Comparison of ENCODE assay signal across 12 cellular contexts in the genomic region with DNA sequence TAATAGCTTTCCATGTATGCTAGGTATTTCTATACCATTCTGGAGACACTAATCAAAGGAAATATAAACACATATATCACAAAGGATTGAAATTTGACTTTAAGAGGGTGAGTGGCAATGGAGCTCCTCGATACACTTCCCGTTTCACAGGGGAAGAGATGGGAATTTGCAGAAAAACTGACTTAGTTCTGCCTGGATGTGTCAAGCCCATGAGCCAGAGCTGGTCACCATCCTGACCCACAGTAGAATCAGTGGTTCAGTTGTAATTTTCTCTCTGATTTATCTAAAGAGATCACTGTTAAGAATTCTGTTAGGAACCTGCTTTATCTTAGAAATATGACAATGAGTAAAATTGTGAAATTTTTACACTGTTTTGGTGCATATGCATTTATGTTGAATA. TPM values are rescaled to one million over a fixed set of nuclear protein-coding genes. Genes with fewer than 3 reads are reported as not detected.
DNase-seq lines count a peak whose midpoint lies in the region; ATAC-seq and TF ChIP-seq lines count a peak whose summit lies in the region.
"Had no signal": no experiment of that assay in that cellular context is flagged by ENCODE, and none has a peak within 500 bp of the region (broad histone marks: within the 10 kb centered on the region; RNA-seq: fewer than 3 reads in every experiment).

No MANE protein-coding gene starts in this region.

- H3K27ac ChIP-seq in OCI-LY7 (ENCODE audit: low read depth, low read length, poor library complexity, severe bottlenecking) = no peak overlapping the region
- no peak overlapping the region for H3K27ac ChIP-seq in foreskin keratinocyte

- H3K27me3 Mint-ChIP-seq in HFFc6 (ENCODE audit: insufficient read depth) = peaks cover 2% of the 10 kb centered on the region

- no peaks in the 10 kb centered on the region for H3K9me3 Mint-ChIP-seq in HFFc6

- no peak for TF ChIP-seq CTCF in HFFc6 (IDR thresholded peaks at IDR 0.05)
- TF ChIP-seq CTCF in omental fat pad (IDR thresholded peaks at IDR 0.05) = no peak
- no peak for TF ChIP-seq CTCF in OCI-LY7 (conservative IDR thresholded peaks at IDR 0.05; ENCODE audit: low read length)
- TF ChIP-seq CTCF in foreskin keratinocyte (conservative IDR thresholded peaks at IDR 0.05) = no peak

- CTCF ChIA-PET in OCI-LY7 (lab: Charles Lee; ENCODE audit: unreplicated experiment) = interaction anchor here (0.7 kb wide), 1 partner anchor 15 kb away, joined by 3 read pairs; no protein-coding TSS in a partner anchor

- POLR2A ChIA-PET in OCI-LY7 (lab: Charles Lee) = interaction anchor here (0.6 to 1.5 kb wide), 3 partner anchors 9 to 163 kb away, joined by 3 to 4 read pairs (median 4); partner anchors contain the start of gene RFTN2

- no TSS peak for BruUV-seq in OCI-LY7 (replicated peaks; lab: Mats Ljungman, UMichigan)

- peak overlapping the region; percentile 66; the same call in 1 of the 2 replicates for H3K4me3 Mint-ChIP-seq in HFFc6

- H2AFZ ChIP-seq in OCI-LY7 (ENCODE audit: low read length) = no peak overlapping the region

- ATAC-seq in GM18498 (IDR thresholded peaks at IDR 0.05; ENCODE audit: unreplicated experiment) = peak; percentile 24
- peak; percentile 52 for ATAC-seq in omental fat pad (ENCODE audit: low FRiP score)
- ATAC-seq in foreskin keratinocyte = no peak
- no peak for ATAC-seq in GM19397 (IDR thresholded peaks at IDR 0.05; ENCODE audit: unreplicated experiment)

- H3K9ac ChIP-seq in adipocyte (ENCODE audit: low read length) = peak overlapping the region; percentile 30

- intact Hi-C loops in OCI-LY7 (cut with micrococcal nuclease; ENCODE audit: unreplicated experiment) = no loop called here

- H3K4me1 ChIP-seq in adipocyte (ENCODE audit: control insufficient read depth, insufficient read depth, low read length) (peaks cover 6% of the 10 kb centered on the region), OCI-LY7 (ENCODE audit: insufficient read depth, low read length, poor library complexity, severe bottlenecking) (no peaks in the 10 kb centered on the region), foreskin keratinocyte (no peaks in the 10 kb centered on the region)
- H3K4me1 ChIP-seq: testis had no signal

- no peaks in the 10 kb centered on the region for H3K9me2 ChIP-seq in OCI-LY7 (ENCODE audit: insufficient read depth, low read length)

- H3K4me1 Mint-ChIP-seq in HFFc6 (ENCODE audit: low read depth) = no peaks in the 10 kb centered on the region

- H3K4me2 ChIP-seq in OCI-LY7 (ENCODE audit: low read length) = no peak overlapping the region

- no peaks in the 10 kb centered on the region for H3K36me3 Mint-ChIP-seq in HFFc6 (ENCODE audit: low read depth)

- H3K4me3 ChIP-seq in adipocyte (ENCODE audit: low read length) (peak overlapping the region; percentile 75), OCI-LY7 (ENCODE audit: low read depth, low read length, poor library complexity, severe bottlenecking) (no peak overlapping the region)
- H3K4me3 ChIP-seq: testis had no signal

- no peak for DNase-seq in HFFc6
- no peak for DNase-seq in adipocyte (ENCODE audit: low read depth)
- DNase-seq in omental fat pad (ENCODE audit: low spot score) = no peak
- no peak for DNase-seq in epidermal melanocyte (ENCODE audit: insufficient read length, low spot score)
- DNase-seq in OCI-LY7 (ENCODE audit: low spot score) = no peak
- DNase-seq in foreskin keratinocyte = no peak
- DNase-seq: NCI-H526 treated with DMSO at 0.1 percent for 48 hours, testis had no signal

- no peaks in the 10 kb centered on the region for H3K79me2 ChIP-seq in OCI-LY7 (ENCODE audit: insufficient read depth, low read depth, low read length)

- H3K9me3 ChIP-seq in adipocyte (ENCODE audit: control insufficient read depth, low read length) (no peaks in the 10 kb centered on the region), OCI-LY7 (ENCODE audit: low read length) (no peaks in the 10 kb centered on the region)
- H3K9me3 ChIP-seq: testis had no signal

- no peaks in the 10 kb centered on the region for H4K20me1 ChIP-seq in OCI-LY7 (ENCODE audit: insufficient read depth, low read length)

- H3K27me3 ChIP-seq in adipocyte (replicated peaks; ENCODE audit: control insufficient read depth, insufficient read depth, low read length) (no peaks in the 10 kb centered on the region), foreskin keratinocyte (peaks cover 7% of the 10 kb centered on the region)
- H3K27me3 ChIP-seq: testis had no signal

- H3K36me3 ChIP-seq in adipocyte (ENCODE audit: control insufficient read depth, insufficient read depth, low read length, severe bottlenecking) (no peaks in the 10 kb centered on the region), OCI-LY7 (ENCODE audit: insufficient read depth, low read length) (no peaks in the 10 kb centered on the region)

- H3K27ac Mint-ChIP-seq in HFFc6 = no peak overlapping the region

RNA-seq across cellular contexts. Expression of gene PLCL1, which starts 34.2 kb away (rescaled TPM):
- under 1 TPM in 4 of 6 experiments, not detected in 2; 0.03 to 0.14 (median 0.12) TPM for total RNA-seq in HFFc6 (2021; fragmentation: NEBNext Ultra II Directional; extraction: Animal tissue kit (Norgen Biotek cat#: 25700))
- total RNA-seq in omental fat pad = 10 to 100 TPM in 2 of 4 donors, 1 to 10 TPM in 2; 5.4 to 21.8 (median 10.2) TPM
- 0.03 and 0.08 TPM in 2 replicates for total RNA-seq in OCI-LY7 (2014; rRNA removed; shearing (Covaris generic))
- not detected in 2 replicates for total RNA-seq in OCI-LY7 (2022)
- not detected in 2 replicates for total RNA-seq in foreskin keratinocyte
- not detected in 2 replicates for polyA plus RNA-seq in foreskin keratinocyte
- total RNA-seq: G401 had no signal

RNA-seq across cellular contexts. Expression of gene BOLL, which starts 53.5 kb away (rescaled TPM):
- total RNA-seq in HFFc6 (2021; fragmentation: NEBNext Ultra II Directional; extraction: Animal tissue kit (Norgen Biotek cat#: 25700)) = not detected
- not detected for total RNA-seq in omental fat pad
- not detected in 2 replicates for total RNA-seq in OCI-LY7 (2014; rRNA removed; shearing (Covaris generic))
- not detected in 2 replicates for total RNA-seq in OCI-LY7 (2022)
- total RNA-seq in foreskin keratinocyte = not detected in 2 replicates
- polyA plus RNA-seq in foreskin keratinocyte = not detected in 2 replicates
- total RNA-seq: G401, kidney epithelial cell had no signal

Comparison
In these comparisons a context has a peak if more than half of its experiments do, and no peak if none do; other contexts are left out.
1. ATAC-seq: peak in GM18498 (single experiment) and omental fat pad (single experiment); none in foreskin keratinocyte (single experiment) and GM19397 (single experiment).